ENCODE assay signal across 13 cellular contexts in genomic region chr4:7831858-7832257, GRCh38.
DNase-seq lines count a peak whose midpoint lies in the region; ATAC-seq and TF ChIP-seq lines count a peak whose summit lies in the region.
"Had no signal": no experiment of that assay in that cellular context is flagged by ENCODE, and none has a peak within 500 bp of the region (broad histone marks: within the 10 kb centered on the region; RNA-seq: fewer than 3 reads in every experiment).

No MANE protein-coding gene starts in this region.

- H4K5ac ChIP-seq in mesendoderm (ENCODE audit: low read length): no peak overlapping the region

- no peak overlapping the region for H3K18ac ChIP-seq in mesendoderm (ENCODE audit: low read length)

- H3K56ac ChIP-seq in mesendoderm (ENCODE audit: low read length): no peak overlapping the region

- no peak overlapping the region for H2BK5ac ChIP-seq in mesendoderm (ENCODE audit: low read length)

- no peak overlapping the region for H2BK120ac ChIP-seq in mesendoderm (ENCODE audit: low read depth, low read length)

- no peak overlapping the region for H2BK15ac ChIP-seq in mesendoderm (replicated peaks; ENCODE audit: low read depth)

- no peak for DNase-seq in GM23248
- no peak for DNase-seq in coronary artery (ENCODE audit: low spot score)
- DNase-seq in posterior cingulate gyrus: no peak
- no peak for DNase-seq in mesendoderm
- no peak for DNase-seq in NCI-H1105 (lab: John Stamatoyannopoulos, UW)
- DNase-seq: activated effector memory CD4-positive, alpha-beta T cell treated with Interleukin-2 at 50 U/mL for 16 hours; Calu3; NCI-H1048; NCI-H446 treated with DMSO at 0.1 percent for 48 hours; ovary had no signal

- H3K4ac ChIP-seq in mesendoderm (ENCODE audit: low read depth, low read length): no peak overlapping the region

- H3K23ac ChIP-seq in mesendoderm (ENCODE audit: low read length): no peak overlapping the region

- peaks cover 24% of the 10 kb centered on the region for H3K36me3 ChIP-seq in BLaER1
- H3K36me3 ChIP-seq in GM23248 (ENCODE audit: low read depth): peaks cover 44% of the 10 kb centered on the region
- H3K36me3 ChIP-seq in parathyroid adenoma (ENCODE audit: control insufficient read depth, insufficient read depth, low read length): no peaks in the 10 kb centered on the region
- H3K36me3 ChIP-seq in mesendoderm (ENCODE audit: control insufficient read depth, insufficient read depth, low read length): no peaks in the 10 kb centered on the region
- H3K36me3 ChIP-seq: ovary had no signal

- WGBS in GM23248 (ENCODE audit: low coverage in 1 of 2, low lambda C conversion rate in 2 of 2, missing lambda C conversion rate in 2 of 2), 2 experiments: 76 to 82% methylated on average over 7 of the region's 7 CpGs
- no CpG with 5 or more reads among the region's 7 CpGs for WGBS in mesendoderm (ENCODE audit: extremely low coverage, insufficient coverage, low lambda C conversion rate)

- peak overlapping the region; percentile 71 for H3K4me2 ChIP-seq in BLaER1
- peak overlapping the region; percentile 13 for H3K4me2 ChIP-seq in GM23248 (ENCODE audit: unreplicated experiment)
- H3K4me2 ChIP-seq in parathyroid adenoma (ENCODE audit: low read length): no peak overlapping the region
- H3K4me2 ChIP-seq in mesendoderm (ENCODE audit: low read length): no peak overlapping the region

- no peaks in the 10 kb centered on the region for H3K9me2 ChIP-seq in GM23248 (ENCODE audit: insufficient read depth)

- H4K8ac ChIP-seq in mesendoderm (ENCODE audit: low read depth, low read length): no peak overlapping the region

- in situ Hi-C loops in GM23248 (cut with MboI): no loop called here

- peak overlapping the region; percentile 31; the same call in 1 of the 2 replicates for H3K4me3 ChIP-seq in BLaER1
- no peak overlapping the region for H3K4me3 ChIP-seq in GM23248
- no peak overlapping the region for H3K4me3 ChIP-seq in coronary artery
- no peak overlapping the region for H3K4me3 ChIP-seq in parathyroid adenoma (ENCODE audit: low read depth, low read length)
- H3K4me3 ChIP-seq in mesendoderm (ENCODE audit: low read length): no peak overlapping the region
- H3K4me3 ChIP-seq: ovary had no signal

- H2AFZ ChIP-seq in GM23248 (no peak overlapping the region), parathyroid adenoma (no peak overlapping the region)

- H4K20me1 ChIP-seq in BLaER1 (no peaks in the 10 kb centered on the region), GM23248 (ENCODE audit: insufficient read depth) (no peaks in the 10 kb centered on the region)

- TF ChIP-seq CTCF in coronary artery (IDR thresholded peaks at IDR 0.05) (no peak), parathyroid adenoma (IDR thresholded peaks at IDR 0.05) (no peak)

- H3K79me1 ChIP-seq in mesendoderm (ENCODE audit: low read length): peaks cover 5% of the 10 kb centered on the region

- H3K9me3 ChIP-seq in BLaER1: peaks cover 6% of the 10 kb centered on the region; the same call in 1 of the 2 replicates
- no peaks in the 10 kb centered on the region for H3K9me3 ChIP-seq in GM23248 (ENCODE audit: low read depth)
- no peaks in the 10 kb centered on the region for H3K9me3 ChIP-seq in parathyroid adenoma (ENCODE audit: control insufficient read depth, low read length)
- H3K9me3 ChIP-seq: ovary had no signal

- H3F3A ChIP-seq in GM23248 (ENCODE audit: insufficient read depth): peaks cover 77% of the 10 kb centered on the region

- H3K27me3 ChIP-seq in BLaER1 (no peaks in the 10 kb centered on the region), GM23248 (replicated peaks; ENCODE audit: insufficient read depth) (no peaks in the 10 kb centered on the region), parathyroid adenoma (ENCODE audit: control insufficient read depth, insufficient read depth, low read length) (no peaks in the 10 kb centered on the region), mesendoderm (ENCODE audit: insufficient read depth, low read length, poor library complexity) (no peaks in the 10 kb centered on the region)
- H3K27me3 ChIP-seq: ovary had no signal

- H3K4me1 ChIP-seq in BLaER1 (peaks cover 47% of the 10 kb centered on the region), GM23248 (ENCODE audit: insufficient read depth) (peaks cover 53% of the 10 kb centered on the region), parathyroid adenoma (peaks cover 9% of the 10 kb centered on the region), mesendoderm (ENCODE audit: control insufficient read depth, low read depth, low read length) (peaks cover 4% of the 10 kb centered on the region)

- peak overlapping the region; percentile 27; the same call in 1 of the 2 replicates for H3K9ac ChIP-seq in BLaER1
- H3K9ac ChIP-seq in GM23248: peak overlapping the region; percentile 54
- H3K9ac ChIP-seq in parathyroid adenoma: no peak overlapping the region
- H3K9ac ChIP-seq in mesendoderm (ENCODE audit: low read length): no peak overlapping the region

- no peak overlapping the region for H2AK5ac ChIP-seq in mesendoderm (ENCODE audit: low read length)

- H3K79me2 ChIP-seq in GM23248 (ENCODE audit: insufficient read depth): peaks cover 79% of the 10 kb centered on the region
- H3K79me2 ChIP-seq in parathyroid adenoma: peaks cover 5% of the 10 kb centered on the region
- no peaks in the 10 kb centered on the region for H3K79me2 ChIP-seq in mesendoderm (ENCODE audit: control insufficient read depth, insufficient read depth, low read length)

- intact Hi-C loops in posterior cingulate gyrus (cut with DNase I): no loop called here

- no peak for ATAC-seq in HG03520 (IDR thresholded peaks at IDR 0.05; ENCODE audit: unreplicated experiment)

- peak overlapping the region; percentile 57 for H3K27ac ChIP-seq in BLaER1
- peak overlapping the region; percentile 99 for H3K27ac ChIP-seq in GM23248
- H3K27ac ChIP-seq in coronary artery: peak overlapping the region; percentile 75 to 84
- H3K27ac ChIP-seq in parathyroid adenoma: peak overlapping the region; percentile 20
- H3K27ac ChIP-seq in mesendoderm (ENCODE audit: low read depth, low read length): no peak overlapping the region
- H3K27ac ChIP-seq: ovary had no signal

Comparison
In these comparisons a context has a peak if more than half of its experiments do, and no peak if none do; other contexts are left out.
1. H3K4me2 ChIP-seq: peak in BLaER1 (single experiment) and GM23248 (single experiment); none in parathyroid adenoma (single experiment) and mesendoderm (single experiment).
2. H3K9ac ChIP-seq: peak in BLaER1 (single experiment) and GM23248 (single experiment); none in parathyroid adenoma (single experiment) and mesendoderm (single experiment).